8 cellular contexts compared by ENCODE assay signal in genomic region chr14:93115069-93115919, GRCh38. TPM values are rescaled to one million over a fixed set of nuclear protein-coding genes. Genes with fewer than 3 reads are reported as not detected.
A peak's percentile ranks its signal among the peaks of the same experiment; 100 is the strongest.
DNase-seq lines count a peak whose midpoint lies in the region; ATAC-seq and TF ChIP-seq lines count a peak whose summit lies in the region.

No MANE protein-coding gene starts in this region.

- H3K4me1 ChIP-seq in OCI-LY1 (ENCODE audit: insufficient read depth, low read length, severe bottlenecking): peaks cover 29% of the 10 kb centered on the region
- peaks cover 38% of the 10 kb centered on the region for H3K4me1 ChIP-seq in muscle layer of colon (ENCODE audit: insufficient read depth, low read length)

- peak; percentile 70 for DNase-seq in Caki2 (ENCODE audit: low read depth)
- DNase-seq in HUDEP-2 (lab: John Stamatoyannopoulos, UW; ENCODE audit: unreplicated experiment in 76 of 76): peak in 75 of 76 experiments; percentile 9 to 91 (median 77)
- peak; percentile 72 for DNase-seq in activated T-cell treated with anti-CD3 and anti-CD28 coated beads for 4 hours
- DNase-seq in erythroblast (lab: John Stamatoyannopoulos, UW): peak; percentile 89 to 94
- DNase-seq in stimulated activated CD8-positive, alpha-beta memory T cell treated with anti-CD3 and anti-CD28 coated beads, Interleukin-7, amount 100 ng/mL, for 1 hour (ENCODE audit: low read depth in 2 of 2): peak; percentile 66 to 67

- TF ChIP-seq CTCF in OCI-LY1 (IDR thresholded peaks at IDR 0.05; ENCODE audit: low read length): 0 out of 2 replicates have a peak, but pooled peaks have one; percentile 5

- no peaks in the 10 kb centered on the region for H3F3A ChIP-seq in OCI-LY1 (ENCODE audit: insufficient read depth, low read length)

- TF ChIP-seq POLR2A in erythroblast (IDR thresholded peaks at IDR 0.05; ENCODE audit: low read length): no peak

- in situ Hi-C loops in Caki2 (cut with HindIII; ENCODE audit: low pct_unique_long_range_greater_than_20kb, low sequenced_read_pairs): no loop called here

- no peaks in the 10 kb centered on the region for H4K20me1 ChIP-seq in OCI-LY1 (ENCODE audit: insufficient read depth, low read length)

- no peaks in the 10 kb centered on the region for H3K9me2 ChIP-seq in OCI-LY1 (ENCODE audit: low read depth, low read length)

- peak overlapping the region; percentile 99 for H3K4me2 ChIP-seq in OCI-LY1 (ENCODE audit: low read length)

- peak; percentile 82 for ATAC-seq in GM21381 (IDR thresholded peaks at IDR 0.05; ENCODE audit: unreplicated experiment)

- H3K27ac ChIP-seq in OCI-LY1 (ENCODE audit: low read depth, low read length, poor library complexity, severe bottlenecking) (no peak overlapping the region), muscle layer of colon (ENCODE audit: low read depth, low read length) (peak overlapping the region; percentile 80)

- no peaks in the 10 kb centered on the region for H3K79me2 ChIP-seq in OCI-LY1 (ENCODE audit: insufficient read depth, low read length)

- peak overlapping the region; percentile 89 for H2AFZ ChIP-seq in OCI-LY1 (ENCODE audit: low read length)

- H3K9me3 ChIP-seq in OCI-LY1 (ENCODE audit: low read length) (no peaks in the 10 kb centered on the region), muscle layer of colon (ENCODE audit: low read length) (no peaks in the 10 kb centered on the region)

- H3K27me3 ChIP-seq in OCI-LY1 (ENCODE audit: insufficient read depth, low read length) (no peaks in the 10 kb centered on the region), muscle layer of colon (ENCODE audit: control insufficient read depth in 1 of 2, insufficient read depth in 2 of 2, low read length in 2 of 2) (no peaks in the 10 kb centered on the region)

- H3K9ac ChIP-seq in OCI-LY1 (ENCODE audit: low read length) (peak overlapping the region; percentile 85), muscle layer of colon (ENCODE audit: low read length) (peak overlapping the region; percentile 51)

- H3K4me3 ChIP-seq in OCI-LY1 (ENCODE audit: low read depth, low read length, poor library complexity, severe bottlenecking): peak overlapping the region; percentile 93
- peak overlapping the region; percentile 71 to 72 for H3K4me3 ChIP-seq in muscle layer of colon (ENCODE audit: low read depth in 1 of 2, low read length in 2 of 2)

- H3K36me3 ChIP-seq in OCI-LY1 (ENCODE audit: insufficient read depth, low read length) (no peaks in the 10 kb centered on the region), muscle layer of colon (ENCODE audit: insufficient read depth, low read length) (no peaks in the 10 kb centered on the region)

RNA-seq across cellular contexts. Expression of gene ITPK1, which starts 0.4 kb away (rescaled TPM):
- total RNA-seq in Caki2 (2014; rRNA removed; shearing (Covaris generic); ENCODE audit: low replicate concordance): 14.0 and 53.2 TPM in 2 replicates
